Comparison of ENCODE assay signal across 7 cellular contexts in the genomic region with DNA sequence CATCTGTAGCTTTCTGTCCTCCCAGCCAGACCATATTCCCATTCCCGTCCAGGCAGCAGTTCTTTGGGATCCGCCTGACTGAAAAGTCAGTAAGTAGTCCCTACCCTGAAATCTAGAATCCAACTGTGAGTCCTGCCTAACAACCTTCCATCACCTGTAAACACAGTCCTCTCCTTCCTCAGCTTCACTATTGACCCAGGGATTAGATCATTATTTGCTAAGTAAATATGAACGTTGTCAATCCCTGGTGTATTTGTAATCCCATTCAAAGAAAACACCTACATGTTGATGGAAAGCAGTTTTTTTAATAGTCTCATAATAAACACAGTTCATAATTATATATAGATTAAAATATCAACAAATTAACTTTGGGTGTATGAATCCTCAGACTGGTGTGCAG. TPM values are rescaled to one million over a fixed set of nuclear protein-coding genes. Genes with fewer than 3 reads are reported as not detected.
A peak's percentile ranks its signal among the peaks of the same experiment; 100 is the strongest.
DNase-seq lines count a peak whose midpoint lies in the region; ATAC-seq and TF ChIP-seq lines count a peak whose summit lies in the region.

No MANE protein-coding gene starts in this region.

- no peak for ATAC-seq in GM18519 (IDR thresholded peaks at IDR 0.05; ENCODE audit: low FRiP score, unreplicated experiment)

- no peak for DNase-seq in H7
- DNase-seq in NCI-H69 (lab: John Stamatoyannopoulos, UW) = peak; percentile 82
- DNase-seq in osteoblast (ENCODE audit: insufficient read length, low spot score, missing footprints) = no peak
- DNase-seq in T-helper 9 cell = no peak
- no peak for DNase-seq in NCI-H1105 (lab: John Stamatoyannopoulos, UW)

- H4K20me1 ChIP-seq in osteoblast (ENCODE audit: insufficient read depth, low read length) = no peaks in the 10 kb centered on the region

- H3K4me3 ChIP-seq in H7 (ENCODE audit: insufficient read depth, low read depth, low read length) = peak overlapping the region; percentile 91
- H3K4me3 ChIP-seq in ectodermal cell (ENCODE audit: insufficient read depth, low read depth, low read length) = peak overlapping the region; percentile 95
- peak overlapping the region; percentile 95 for H3K4me3 ChIP-seq in osteoblast (ENCODE audit: insufficient read depth, low read length)

- peak overlapping the region; percentile 93 for H2AFZ ChIP-seq in osteoblast (ENCODE audit: low read length)

- H3K27ac ChIP-seq in ectodermal cell (ENCODE audit: insufficient read depth, low read depth, low read length, poor library complexity, severe bottlenecking) (no peak overlapping the region), osteoblast (ENCODE audit: low read depth, low read length) (peak overlapping the region; percentile 61)

- H3K4me1 ChIP-seq in ectodermal cell (ENCODE audit: control insufficient read depth, insufficient read depth, low read length) (no peaks in the 10 kb centered on the region), osteoblast (ENCODE audit: insufficient read depth, low read length) (peaks cover 23% of the 10 kb centered on the region)

- H3K36me3 ChIP-seq in H7 (replicated peaks; ENCODE audit: control insufficient read depth, insufficient read depth, low read length) (no peaks in the 10 kb centered on the region; the same call in 1 of the 2 replicates), ectodermal cell (ENCODE audit: control insufficient read depth, insufficient read depth, low read length) (peaks cover 5% of the 10 kb centered on the region), osteoblast (ENCODE audit: insufficient read depth, low read length) (peaks cover 15% of the 10 kb centered on the region)

- H3K79me2 ChIP-seq in osteoblast (ENCODE audit: insufficient read depth, low read length) = peaks cover 29% of the 10 kb centered on the region

- H3K4me2 ChIP-seq in osteoblast (ENCODE audit: insufficient read depth, low read length) = peak overlapping the region; percentile 93

- TF ChIP-seq CTCF in osteoblast (IDR thresholded peaks at IDR 0.05; ENCODE audit: extremely low read depth, low read depth, low read length) = no peak

- H3K9me3 ChIP-seq in ectodermal cell (ENCODE audit: control insufficient read depth, low read length) = no peaks in the 10 kb centered on the region
- no peaks in the 10 kb centered on the region for H3K9me3 ChIP-seq in osteoblast (ENCODE audit: low read depth, low read length)

- 29 to 31% methylated on average over 2 of the region's 3 CpGs for WGBS in ectodermal cell, 2 experiments

- H3K27me3 ChIP-seq in H7 (ENCODE audit: control insufficient read depth, insufficient read depth, low read length) (no peaks in the 10 kb centered on the region), ectodermal cell (ENCODE audit: control insufficient read depth, insufficient read depth, low read length, poor library complexity, severe bottlenecking) (no peaks in the 10 kb centered on the region), osteoblast (ENCODE audit: insufficient read depth, low read length) (no peaks in the 10 kb centered on the region)

RNA-seq across cellular contexts. Expression of a gene that starts 0.7 kb away (rescaled TPM):
- 1.1 and 8.6 TPM in 2 replicates for total RNA-seq in H7 (2014; rRNA removed; shearing (Covaris generic))
- 4.4 TPM for polyA plus RNA-seq in ectodermal cell (2013, experiment 1 of 4)
- 5.6 TPM for polyA plus RNA-seq in ectodermal cell (2013, experiment 2 of 4)
- polyA plus RNA-seq in ectodermal cell (2013, experiment 3 of 4) = 5.2 TPM
- 4.2 TPM for polyA plus RNA-seq in ectodermal cell (2013, experiment 4 of 4)
- total RNA-seq in osteoblast = 1.1 and 6.2 TPM in 2 replicates

RNA-seq across cellular contexts. Expression of a gene that starts 0.8 kb away (rescaled TPM):
- 21.4 and 24.2 TPM in 2 replicates for total RNA-seq in H7 (2014; rRNA removed; shearing (Covaris generic))
- 37.4 TPM for polyA plus RNA-seq in ectodermal cell (2013, experiment 1 of 4)
- 37.1 TPM for polyA plus RNA-seq in ectodermal cell (2013, experiment 2 of 4)
- 22.5 TPM for polyA plus RNA-seq in ectodermal cell (2013, experiment 3 of 4)
- 24.3 TPM for polyA plus RNA-seq in ectodermal cell (2013, experiment 4 of 4)
- total RNA-seq in osteoblast = 30.9 and 32.9 TPM in 2 replicates
